Comparison of ENCODE assay signal across 10 cellular contexts in the genomic region with DNA sequence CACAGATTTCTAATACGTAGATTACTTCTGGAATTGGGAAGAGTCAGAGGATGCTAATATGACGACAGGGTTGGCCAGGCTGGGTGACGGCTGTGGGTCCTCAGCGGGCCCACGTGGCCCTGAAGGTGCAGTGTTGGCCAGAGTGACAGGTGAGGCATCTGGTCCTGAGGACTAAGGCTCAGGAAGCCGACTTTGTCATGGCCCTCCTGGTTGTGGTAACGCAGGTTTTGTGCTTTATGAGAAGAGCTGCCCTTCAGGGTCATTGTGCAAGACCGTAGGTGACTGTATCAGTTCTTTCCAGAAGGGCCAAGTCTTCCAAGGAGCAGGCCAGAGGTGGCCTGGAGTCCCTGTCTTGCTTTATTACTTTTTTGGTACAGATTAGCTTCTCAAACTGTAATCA. TPM values are rescaled to one million over a fixed set of nuclear protein-coding genes. Genes with fewer than 3 reads are reported as not detected.
DNase-seq lines count a peak whose midpoint lies in the region; ATAC-seq, FAIRE-seq and TF ChIP-seq lines count a peak whose summit lies in the region.
"Had no signal": no experiment of that assay in that cellular context is flagged by ENCODE, and none has a peak within 500 bp of the region (broad histone marks: within the 10 kb centered on the region; RNA-seq: fewer than 3 reads in every experiment).

No MANE protein-coding gene starts in this region.

- no peak overlapping the region for H3K4me3 ChIP-seq in CD8-positive, alpha-beta memory T cell (ENCODE audit: low read length)
- peak overlapping the region; percentile 4; the same call in 1 of the 2 replicates for H3K4me3 ChIP-seq in HUES64 (ENCODE audit: low read length)

- H3K9me3 ChIP-seq in CD8-positive, alpha-beta memory T cell (ENCODE audit: low read length), result no peaks in the 10 kb centered on the region
- no peaks in the 10 kb centered on the region for H3K9me3 ChIP-seq in HUES64 (ENCODE audit: insufficient read depth, low read depth, low read length)

- no peaks in the 10 kb centered on the region for H3K27me3 ChIP-seq in CD8-positive, alpha-beta memory T cell (ENCODE audit: insufficient read depth, low read length, poor library complexity, severe bottlenecking)
- H3K27me3 ChIP-seq in HUES64 (ENCODE audit: insufficient read depth, low read length), result no peaks in the 10 kb centered on the region

- H3K4me1 ChIP-seq in CD8-positive, alpha-beta memory T cell (ENCODE audit: insufficient read depth, low read length), result peaks cover 51% of the 10 kb centered on the region
- no peaks in the 10 kb centered on the region; the same call in 1 of the 2 replicates for H3K4me1 ChIP-seq in HUES64 (ENCODE audit: insufficient read depth, low read length)

- peaks cover 44 to 64% (median 55%) of the 10 kb centered on the region in 3 donors for H3K4me1 Mint-ChIP-seq in CD8-positive, alpha-beta memory T cell
- peaks cover 45% of the 10 kb centered on the region for H3K4me1 Mint-ChIP-seq in activated naive CD8-positive, alpha-beta T cell treated with anti-CD3 and anti-CD28 coated beads for 36 hours
- peaks cover 48 to 49% of the 10 kb centered on the region in 2 donors for H3K4me1 Mint-ChIP-seq in natural killer cell

- TF ChIP-seq CTCF in natural killer cell (IDR thresholded peaks at IDR 0.05) (no peak), D721Med (IDR thresholded peaks at IDR 0.05; ENCODE audit: insufficient read depth, missing control alignments) (no peak)

- H3K27ac Mint-ChIP-seq in CD8-positive, alpha-beta memory T cell, result peak overlapping the region in 7 of 8 donors; percentile 29 to 79 (median 68)
- H3K27ac Mint-ChIP-seq in activated naive CD8-positive, alpha-beta T cell treated with anti-CD3 and anti-CD28 coated beads for 36 hours, result peak overlapping the region; percentile 3
- peak overlapping the region; percentile 20 to 41 for H3K27ac Mint-ChIP-seq in natural killer cell

- 92% methylated on average over 8 of the region's 8 CpGs for WGBS in HUES64

- no peak for FAIRE-seq in D721Med (lab: Jason Lieb, UNC)

- intact Hi-C loops in natural killer cell (cut with micrococcal nuclease), result no loop called here

- no peak overlapping the region for H3K9ac ChIP-seq in HUES64 (ENCODE audit: low read depth, low read length)

- POLR2A ChIA-PET in CD8-positive, alpha-beta memory T cell (lab: Charles Lee), result no interaction called here

- no peaks in the 10 kb centered on the region for H3K9me3 Mint-ChIP-seq in CD8-positive, alpha-beta memory T cell
- H3K9me3 Mint-ChIP-seq in activated naive CD8-positive, alpha-beta T cell treated with anti-CD3 and anti-CD28 coated beads for 36 hours, result no peaks in the 10 kb centered on the region
- H3K9me3 Mint-ChIP-seq in natural killer cell, result no peaks in the 10 kb centered on the region

- no peak overlapping the region for H3K27ac ChIP-seq in CD8-positive, alpha-beta memory T cell (ENCODE audit: low read depth, low read length)
- H3K27ac ChIP-seq in HUES64 (ENCODE audit: low read depth, low read length), result no peak overlapping the region

- no peak for DNase-seq in CD8-positive, alpha-beta memory T cell
- DNase-seq in activated naive CD8-positive, alpha-beta T cell treated with anti-CD3 and anti-CD28 coated beads for 36 hours, result no peak
- DNase-seq in natural killer cell (no peak), D721Med (ENCODE audit: insufficient read length, low spot score) (no peak), dermis blood vessel endothelial cell (no peak)
- DNase-seq: left colon had no signal

- peak overlapping the region; percentile 2 to 85 (median 79) for H3K4me3 Mint-ChIP-seq in CD8-positive, alpha-beta memory T cell
- peak overlapping the region; percentile 87 for H3K4me3 Mint-ChIP-seq in activated naive CD8-positive, alpha-beta T cell treated with anti-CD3 and anti-CD28 coated beads for 36 hours
- H3K4me3 Mint-ChIP-seq in natural killer cell, result peak overlapping the region; percentile 83

- ATAC-seq in natural killer cell (no peak), GM18511 (IDR thresholded peaks at IDR 0.05; ENCODE audit: unreplicated experiment) (no peak), HG03095 (IDR thresholded peaks at IDR 0.05; ENCODE audit: unreplicated experiment) (no peak)
- ATAC-seq: left colon, sciatic nerve had no signal

- CTCF ChIA-PET in CD8-positive, alpha-beta memory T cell (lab: Charles Lee), result no interaction called here

- H3K36me3 ChIP-seq in CD8-positive, alpha-beta memory T cell (ENCODE audit: insufficient read depth, low read length), result peaks cover 23% of the 10 kb centered on the region
- H3K36me3 ChIP-seq in HUES64 (ENCODE audit: insufficient read depth, low read length), result peaks cover 61% of the 10 kb centered on the region

- H3K27me3 Mint-ChIP-seq in CD8-positive, alpha-beta memory T cell, result no peaks in the 10 kb centered on the region
- H3K27me3 Mint-ChIP-seq in activated naive CD8-positive, alpha-beta T cell treated with anti-CD3 and anti-CD28 coated beads for 36 hours, result no peaks in the 10 kb centered on the region
- no peaks in the 10 kb centered on the region for H3K27me3 Mint-ChIP-seq in natural killer cell (ENCODE audit: low read depth in 2 of 2)

- peaks cover 4 to 53% (median 11%) of the 10 kb centered on the region in 3 donors for H3K36me3 Mint-ChIP-seq in CD8-positive, alpha-beta memory T cell
- H3K36me3 Mint-ChIP-seq in activated naive CD8-positive, alpha-beta T cell treated with anti-CD3 and anti-CD28 coated beads for 36 hours, result peaks cover 49% of the 10 kb centered on the region
- H3K36me3 Mint-ChIP-seq in natural killer cell, result no peaks in the 10 kb centered on the region

RNA-seq across cellular contexts. Expression of gene EIF3B, which starts 2.5 kb away (rescaled TPM):
- 100 to 1,000 TPM; 284 to 293 TPM for total RNA-seq in CD8-positive, alpha-beta memory T cell
- 129 TPM for polyA plus RNA-seq in CD8-positive, alpha-beta memory T cell
- 220 TPM for polyA plus RNA-seq in HUES64 (2013, experiment 1 of 2)
- 196 TPM for polyA plus RNA-seq in HUES64 (2013, experiment 2 of 2)
- 100 to 1,000 TPM; 315 to 319 TPM for total RNA-seq in activated naive CD8-positive, alpha-beta T cell treated with anti-CD3 and anti-CD28 coated beads for 36 hours
- total RNA-seq in natural killer cell (100 to 1,000 TPM; 194 to 219 (median 197) TPM), dermis blood vessel endothelial cell (250 and 320 TPM in 2 replicates)

RNA-seq across cellular contexts. Expression of gene SNX8, which starts 42.9 kb away (rescaled TPM):
- total RNA-seq in CD8-positive, alpha-beta memory T cell, result 10 to 100 TPM; 40.3 to 42.3 TPM
- 6.5 TPM for polyA plus RNA-seq in CD8-positive, alpha-beta memory T cell
- 29.7 TPM for polyA plus RNA-seq in HUES64 (2013, experiment 1 of 2)
- polyA plus RNA-seq in HUES64 (2013, experiment 2 of 2), result 31.8 TPM
- total RNA-seq in activated naive CD8-positive, alpha-beta T cell treated with anti-CD3 and anti-CD28 coated beads for 36 hours, result 10 to 100 TPM; 45.6 to 48.7 TPM
- 10 to 100 TPM in 2 of 3 donors, 1 to 10 TPM in 1; 8.3 to 15.7 (median 12.6) TPM for total RNA-seq in natural killer cell
- 9.4 and 18.5 TPM in 2 replicates for total RNA-seq in dermis blood vessel endothelial cell

RNA-seq across cellular contexts. Expression of gene CHST12, which starts 46.2 kb away (rescaled TPM):
- 1 to 10 TPM; 7.7 to 8.3 TPM for total RNA-seq in CD8-positive, alpha-beta memory T cell
- polyA plus RNA-seq in CD8-positive, alpha-beta memory T cell, result 63.0 TPM
- 9.6 TPM for polyA plus RNA-seq in HUES64 (2013, experiment 1 of 2)
- polyA plus RNA-seq in HUES64 (2013, experiment 2 of 2), result 8.4 TPM
- 1 to 10 TPM; 3.1 to 3.2 TPM for total RNA-seq in activated naive CD8-positive, alpha-beta T cell treated with anti-CD3 and anti-CD28 coated beads for 36 hours
- total RNA-seq in natural killer cell, result 100 to 1,000 TPM; 102 to 159 (median 124) TPM
- total RNA-seq in dermis blood vessel endothelial cell, result 6.8 and 21.5 TPM in 2 replicates

Comparison
In these comparisons a context has a peak if more than half of its experiments do, and no peak if none do; other contexts are left out.
1. H3K27ac Mint-ChIP-seq: peak in every context shown above with its lines; median percentile 68 in CD8-positive, alpha-beta memory T cell; 30 in natural killer cell; 3 in activated naive CD8-positive, alpha-beta T cell treated with anti-CD3 and anti-CD28 coated beads for 36 hours.